Comparison of ENCODE assay signal across 8 cellular contexts in genomic region chr1:52365746-52366516, GRCh38. TPM values are rescaled to one million over a fixed set of nuclear protein-coding genes. Genes with fewer than 3 reads are reported as not detected.
DNase-seq lines count a peak whose midpoint lies in the region; ATAC-seq and TF ChIP-seq lines count a peak whose summit lies in the region.

TSS of gene CC2D1B (minus strand) at chr1:52366205. CDS start at chr1:52364620, 1,585 bp downstream.

- peaks cover 35% of the 10 kb centered on the region for H3K36me3 Mint-ChIP-seq in activated CD4-positive, alpha-beta T cell treated with anti-CD3 and anti-CD28 coated beads for 36 hours (ENCODE audit: low read depth)

- H3K36me3 ChIP-seq in BE2C, result no peaks in the 10 kb centered on the region

- TF ChIP-seq CTCF in BE2C (IDR thresholded peaks at IDR 0.05; ENCODE audit: low read depth, low read length) (no peak), choroid plexus epithelial cell (conservative IDR thresholded peaks at IDR 0.05; ENCODE audit: low read depth, low read length) (no peak)

- H3K4me1 ChIP-seq in BE2C, result no peaks in the 10 kb centered on the region

- DNase-seq in BE2C, result peak; percentile 96
- DNase-seq in GM19238 (ENCODE audit: insufficient read length, low spot score), result peak; percentile 97
- peak; percentile 93 to 96 for DNase-seq in NCI-H524 (lab: John Stamatoyannopoulos, UW)
- DNase-seq in activated CD4-positive, alpha-beta T cell treated with anti-CD3 and anti-CD28 coated beads for 36 hours, result peak; percentile 99
- peak; percentile 99 for DNase-seq in choroid plexus epithelial cell (ENCODE audit: low read depth)
- DNase-seq in kidney glomerular epithelial cell (lab: John Stamatoyannopoulos, UW), result peak; percentile 97
- peak; percentile 98 to 99 for DNase-seq in stimulated activated CD4-positive, alpha-beta T cell treated with anti-CD3 and anti-CD28 coated beads, Interleukin-1b, Interleukin-23, amount 100 ng/mL, for 1 hour (ENCODE audit: low read depth in 2 of 2)

- no peaks in the 10 kb centered on the region for H3K9me3 ChIP-seq in BE2C

- H3K27me3 Mint-ChIP-seq in activated CD4-positive, alpha-beta T cell treated with anti-CD3 and anti-CD28 coated beads for 36 hours, result no peaks in the 10 kb centered on the region

- intact Hi-C loops in activated CD4-positive, alpha-beta T cell treated with anti-CD3 and anti-CD28 coated beads for 36 hours (cut with DNase I, micrococcal nuclease), result loop anchor here (1.0 to 10.0 kb wide), 20 partner anchors 38 to 1581 kb away; partner anchors contain the start of genes ORC1 (in 2 of the 2), PRPF38A (in 2 of the 2), TUT4 (in 2 of the 2) and ZFYVE9 (in 2 of the 2)

- H3K27ac Mint-ChIP-seq in activated CD4-positive, alpha-beta T cell treated with anti-CD3 and anti-CD28 coated beads for 36 hours, result peak within 1 kb of the TSS; percentile 93

- H3K4me1 Mint-ChIP-seq in activated CD4-positive, alpha-beta T cell treated with anti-CD3 and anti-CD28 coated beads for 36 hours, result peaks cover 44% of the 10 kb centered on the region

- CTCF ChIA-PET in activated CD4-positive, alpha-beta T cell treated with anti-CD3 and anti-CD28 coated beads for 36 hours (lab: Charles Lee), result interaction anchor here (0.9 to 3.4 kb wide), 4 partner anchors 17 to 320 kb away, joined by 4 to 11 read pairs (median 6); partner anchors contain the start of genes ORC1 and PRPF38A

- ATAC-seq in HG03442 (IDR thresholded peaks at IDR 0.05; ENCODE audit: unreplicated experiment), result peak; percentile 91
- peak; percentile 94 for ATAC-seq in activated CD4-positive, alpha-beta T cell treated with anti-CD3 and anti-CD28 coated beads for 36 hours

- peak within 1 kb of the TSS; percentile 76 for H3K4me3 ChIP-seq in BE2C (ENCODE audit: low read depth, low read length)
- H3K4me3 ChIP-seq in choroid plexus epithelial cell (ENCODE audit: low read depth, low read length), result peak within 1 kb of the TSS; percentile 88

- H3K9me3 Mint-ChIP-seq in activated CD4-positive, alpha-beta T cell treated with anti-CD3 and anti-CD28 coated beads for 36 hours (ENCODE audit: low read depth), result no peaks in the 10 kb centered on the region

- H3K27me3 ChIP-seq in BE2C, result no peaks in the 10 kb centered on the region

- H3K4me3 Mint-ChIP-seq in activated CD4-positive, alpha-beta T cell treated with anti-CD3 and anti-CD28 coated beads for 36 hours, result peak within 1 kb of the TSS; percentile 94

- POLR2A ChIA-PET in activated CD4-positive, alpha-beta T cell treated with anti-CD3 and anti-CD28 coated beads for 36 hours (lab: Charles Lee), result interaction anchor here (0.5 to 3.7 kb wide), 6 partner anchors 38 to 320 kb away, joined by 3 to 10 read pairs (median 3); partner anchors contain the start of genes BTF3L4, ORC1, PRPF38A and TXNDC12

RNA-seq across cellular contexts. Expression of gene CC2D1B, which starts in this region (rescaled TPM):
- polyA plus RNA-seq in BE2C (2012; ENCODE audit: insufficient read depth, insufficient read length, low read depth), result 13.2 TPM
- total RNA-seq in activated CD4-positive, alpha-beta T cell treated with anti-CD3 and anti-CD28 coated beads for 36 hours, result 10 to 100 TPM; 22.6 to 25.3 TPM

Comparison
In these comparisons a context has a peak if more than half of its experiments do, and no peak if none do; other contexts are left out.
1. Peak in every context shown above with its lines: DNase-seq, ATAC-seq and H3K4me3 ChIP-seq.